Comparison of ENCODE assay signal across 1 cellular context in the genomic region with DNA sequence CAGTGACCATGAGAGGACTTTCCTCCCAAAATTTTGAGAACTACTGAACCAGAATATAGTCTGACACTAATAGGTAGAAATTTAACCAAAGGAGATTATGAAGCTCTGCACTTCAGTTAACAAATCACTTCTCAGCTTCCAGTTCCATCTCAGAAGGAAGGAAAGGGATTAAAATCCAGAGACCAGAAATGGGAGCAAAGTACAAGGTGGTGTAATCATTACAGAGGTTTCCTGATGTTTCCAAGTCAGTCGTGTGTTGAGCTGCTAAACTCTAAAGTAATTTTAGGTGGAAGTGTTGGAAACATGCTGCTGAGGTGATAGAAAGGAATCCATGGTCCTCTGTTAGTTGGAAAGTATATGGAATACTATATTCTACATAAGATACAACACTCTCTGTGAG.
TF ChIP-seq lines count a peak whose summit lies in the region.

No MANE protein-coding gene starts in this region.

TF ChIP-seq in HepG2, 621 proteins besides CTCF, POLR2A, EP300 and RAD21:
- TF ChIP-seq HNF4A (CRISPR knock-in tag; IDR thresholded peaks at IDR 0.05) (peak; percentile 49; the same call in 1 of the 2 replicates), JUN (CRISPR knock-in tag; IDR thresholded peaks at IDR 0.05) (no peak)
